ENCODE assay signal across 1 cellular context in genomic region chr10:21501109-21501508, GRCh38.
TF ChIP-seq lines count a peak whose summit lies in the region.

No MANE protein-coding gene starts in this region.

TF ChIP-seq in WTC11, 78 proteins besides CTCF, POLR2A, EP300 and RAD21 (continued from another document):
- TF ChIP-seq ATF1 (CRISPR knock-in tag; IDR thresholded peaks at IDR 0.05): no peak
- no peak for TF ChIP-seq ZNF263 (CRISPR knock-in tag; IDR thresholded peaks at IDR 0.05; ENCODE audit: low read depth)
- TF ChIP-seq ZNF317 (CRISPR knock-in tag; IDR thresholded peaks at IDR 0.05; ENCODE audit: borderline replicate concordance, low read depth): no peak
- TF ChIP-seq GRHL2 (CRISPR knock-in tag; IDR thresholded peaks at IDR 0.05; ENCODE audit: insufficient replicate concordance, severe bottlenecking): no peak
- no peak for TF ChIP-seq MYBL2 (CRISPR knock-in tag; IDR thresholded peaks at IDR 0.05)
